Comparison of ENCODE assay signal across 11 cellular contexts in genomic region chr10:29926649-29927048, GRCh38.
A peak's percentile ranks its signal among the peaks of the same experiment; 100 is the strongest.
DNase-seq lines count a peak whose midpoint lies in the region; ATAC-seq, FAIRE-seq and TF ChIP-seq lines count a peak whose summit lies in the region.
"Had no signal": no experiment of that assay in that cellular context is flagged by ENCODE, and none has a peak within 500 bp of the region (broad histone marks: within the 10 kb centered on the region; RNA-seq: fewer than 3 reads in every experiment).

No MANE protein-coding gene starts in this region.

- peaks cover 22 to 27% of the 10 kb centered on the region in 2 donors for H3K9me3 Mint-ChIP-seq in activated naive CD4-positive, alpha-beta T cell treated with anti-CD3 and anti-CD28 coated beads, Interleukin-2, amount 50 U/mL, for 72 hours

- peak; percentile 20 for DNase-seq in AG04450 (ENCODE audit: low read depth, low spot score)
- DNase-seq in HFF-Myc (ENCODE audit: extremely low read depth, low read depth): peak; percentile 25
- DNase-seq in breast epithelium (ENCODE audit: low spot score in 2 of 2): peak in 1 of 2 donors; percentile 54
- no peak for DNase-seq in HepG2 (ENCODE audit: low spot score)
- DNase-seq in activated naive CD4-positive, alpha-beta T cell treated with anti-CD3 and anti-CD28 coated beads, Interleukin-2, amount 50 U/mL, for 72 hours (ENCODE audit: low spot score in 2 of 2): no peak
- DNase-seq in activated CD4-positive, CD25-positive, alpha-beta regulatory T cell (lab: John Stamatoyannopoulos, UW): no peak
- DNase-seq: effector memory CD4-positive, alpha-beta T cell; stimulated activated naive B cell treated with anti-CD40 and anti-IgM and Interleukin-4, amounts not matched to agents 10 μg/mL and 1 μg/mL and 100 μg/mL, for 72 hours had no signal

- H3K27me3 ChIP-seq in AG04450 (ENCODE audit: control insufficient read depth, insufficient read depth, low read length) (no peaks in the 10 kb centered on the region), breast epithelium (no peaks in the 10 kb centered on the region), HepG2 (ENCODE audit: control insufficient read depth in 1 of 2, insufficient read depth in 2 of 2, low read length in 2 of 2) (peaks cover 0 to 5% of the 10 kb centered on the region in 2 experiments; a peak in 4 of 5 replicates)

- H3K79me2 ChIP-seq in HepG2 (ENCODE audit: insufficient read depth, low read length): no peaks in the 10 kb centered on the region

- no peaks in the 10 kb centered on the region for H3K4me1 ChIP-seq in breast epithelium
- no peaks in the 10 kb centered on the region for H3K4me1 ChIP-seq in HepG2 (ENCODE audit: insufficient read depth, low read length)

- ATAC-seq in HepG2 (peak; percentile 63), GM21737 (IDR thresholded peaks at IDR 0.05; ENCODE audit: unreplicated experiment) (no peak), GM18502 (IDR thresholded peaks at IDR 0.05; ENCODE audit: poor library complexity, unreplicated experiment) (no peak)
- no peak for ATAC-seq in activated naive CD4-positive, alpha-beta T cell treated with anti-CD3 and anti-CD28 coated beads, Interleukin-2, amount 50 U/mL, for 72 hours
- ATAC-seq: Panc1; stimulated activated naive B cell treated with anti-CD40 and anti-IgM and Interleukin-4, amounts not matched to agents 10 μg/mL and 1 μg/mL and 100 μg/mL, for 72 hours had no signal

- 17% methylated on average over 6 of the region's 6 CpGs for WGBS in HepG2 (ENCODE audit: low lambda C conversion rate)

- no TSS peak for BruUV-seq in HepG2 (replicated peaks; lab: Mats Ljungman, UMichigan)

- H4K20me1 ChIP-seq in HepG2 (ENCODE audit: insufficient read depth, low read length): no peaks in the 10 kb centered on the region

- H3K4me3 ChIP-seq in AG04450 (ENCODE audit: low read depth, low read length) (no peak overlapping the region), HFF-Myc (replicated peaks; ENCODE audit: low read depth, low read length) (no peak overlapping the region), breast epithelium (no peak overlapping the region), HepG2 (replicated peaks in 1 of 3; ENCODE audit: insufficient read depth in 1 of 3, low read depth in 2 of 3, low read length in 3 of 3) (no peak overlapping the region)

- TF ChIP-seq POLR2A in breast epithelium (IDR thresholded peaks at IDR 0.05): no peak
- TF ChIP-seq POLR2A in HepG2 (IDR thresholded peaks at IDR 0.05; ENCODE audit: insufficient read depth in 1 of 2, low read depth in 2 of 2, low read length in 2 of 2): no peak

- intact Hi-C loops in breast epithelium (cut with DNase I; ENCODE audit: low total_unique reads): no loop called here
- intact Hi-C loops in HepG2 (cut with micrococcal nuclease; ENCODE audit: unreplicated experiment): no loop called here

- FAIRE-seq in HepG2 (lab: Jason Lieb, UNC): no peak

- in situ Hi-C loops in HepG2 (cut with HindIII; ENCODE audit: extremely low pct_ligation_motif_present, low pct_unique_long_range_greater_than_20kb): no loop called here

- POLR2A ChIA-PET in AG04450 (lab: Yijun Ruan, JAX): no interaction called here
- POLR2A ChIA-PET in HepG2 (lab: Yijun Ruan, JAX): no interaction called here

- TF ChIP-seq CTCF in AG04450 (IDR thresholded peaks at IDR 0.05; ENCODE audit: low read depth, low read length): peak; percentile 83
- TF ChIP-seq CTCF in HFF-Myc (IDR thresholded peaks at IDR 0.05; ENCODE audit: low read depth, low read length, missing control alignments): peak; percentile 73
- peak in 2 of 3 donors; percentile 32 to 69 for TF ChIP-seq CTCF in breast epithelium (IDR thresholded peaks at IDR 0.05)
- TF ChIP-seq CTCF in HepG2 (CRISPR knock-in tag; IDR thresholded peaks at IDR 0.05): peak; percentile 27

- H3K36me3 Mint-ChIP-seq in activated naive CD4-positive, alpha-beta T cell treated with anti-CD3 and anti-CD28 coated beads, Interleukin-2, amount 50 U/mL, for 72 hours: peaks cover 23 to 26% of the 10 kb centered on the region in 2 donors

- no peak for TF ChIP-seq RAD21 in HepG2 (CRISPR knock-in tag; IDR thresholded peaks at IDR 0.05)

- CTCF ChIA-PET in AG04450 (lab: Charles Lee): interaction anchor here (1.2 kb wide), 1 partner anchor 61 kb away, joined by 3 read pairs; no protein-coding TSS in a partner anchor
- CTCF ChIA-PET in HepG2 (lab: Yijun Ruan, JAX; ENCODE audit: low intra/inter-chr PET ratio, low total read pairs): no interaction called here

- H3K4me2 ChIP-seq in HepG2 (ENCODE audit: low read depth, low read length): no peak overlapping the region

- no peak overlapping the region for H3K9ac ChIP-seq in HepG2 (ENCODE audit: insufficient read depth, low read depth, low read length)

- H2AFZ ChIP-seq in HepG2 (ENCODE audit: low read length): no peak overlapping the region

- H3K27ac ChIP-seq in AG04450 (ENCODE audit: low read depth, low read length) (no peak overlapping the region), breast epithelium (no peak overlapping the region), HepG2 (ENCODE audit: extremely low read length, insufficient read depth, low read length) (no peak overlapping the region)

- H3K27ac Mint-ChIP-seq in activated naive CD4-positive, alpha-beta T cell treated with anti-CD3 and anti-CD28 coated beads, Interleukin-2, amount 50 U/mL, for 72 hours: no peak overlapping the region
- H3K27ac Mint-ChIP-seq: stimulated activated naive B cell treated with anti-CD40 and anti-IgM and Interleukin-4, amounts not matched to agents 10 μg/mL and 1 μg/mL and 100 μg/mL, for 72 hours had no signal

- H3K9me3 ChIP-seq in AG04450 (ENCODE audit: control insufficient read depth, insufficient read depth, low read length): 0 out of 2 replicates have a peak, but pooled peaks cover 3% of the 10 kb centered on the region
- no peaks in the 10 kb centered on the region for H3K9me3 ChIP-seq in breast epithelium
- no peaks in the 10 kb centered on the region for H3K9me3 ChIP-seq in HepG2 (ENCODE audit: low read length)

- H3K36me3 ChIP-seq in breast epithelium: no peaks in the 10 kb centered on the region
- no peaks in the 10 kb centered on the region for H3K36me3 ChIP-seq in HepG2 (replicated peaks in 1 of 2; ENCODE audit: control insufficient read depth in 1 of 2, insufficient read depth in 2 of 2, low read length in 2 of 2)

- TF ChIP-seq EP300 in HepG2 (IDR thresholded peaks at IDR 0.05; ENCODE audit: low read depth in 2 of 2, low read length in 2 of 2) (no peak), HepG2 (CRISPR knock-in tag; IDR thresholded peaks at IDR 0.05; ENCODE audit: borderline replicate concordance) (no peak)

TF ChIP-seq in HepG2, 621 proteins besides CTCF, POLR2A, EP300 and RAD21 (continues in another document):
- TF ChIP-seq ZNF766 (CRISPR knock-in tag; IDR thresholded peaks at IDR 0.05; ENCODE audit: borderline replicate concordance): no peak
- no peak for TF ChIP-seq YY1 (IDR thresholded peaks at IDR 0.05; ENCODE audit: insufficient read depth, insufficient replicate concordance, low read depth, low read length)
- TF ChIP-seq SKIL (CRISPR knock-in tag; IDR thresholded peaks at IDR 0.05; ENCODE audit: borderline replicate concordance): no peak
- no peak for TF ChIP-seq ZNF564 (CRISPR knock-in tag; IDR thresholded peaks at IDR 0.05)
- TF ChIP-seq, protein P1, sequence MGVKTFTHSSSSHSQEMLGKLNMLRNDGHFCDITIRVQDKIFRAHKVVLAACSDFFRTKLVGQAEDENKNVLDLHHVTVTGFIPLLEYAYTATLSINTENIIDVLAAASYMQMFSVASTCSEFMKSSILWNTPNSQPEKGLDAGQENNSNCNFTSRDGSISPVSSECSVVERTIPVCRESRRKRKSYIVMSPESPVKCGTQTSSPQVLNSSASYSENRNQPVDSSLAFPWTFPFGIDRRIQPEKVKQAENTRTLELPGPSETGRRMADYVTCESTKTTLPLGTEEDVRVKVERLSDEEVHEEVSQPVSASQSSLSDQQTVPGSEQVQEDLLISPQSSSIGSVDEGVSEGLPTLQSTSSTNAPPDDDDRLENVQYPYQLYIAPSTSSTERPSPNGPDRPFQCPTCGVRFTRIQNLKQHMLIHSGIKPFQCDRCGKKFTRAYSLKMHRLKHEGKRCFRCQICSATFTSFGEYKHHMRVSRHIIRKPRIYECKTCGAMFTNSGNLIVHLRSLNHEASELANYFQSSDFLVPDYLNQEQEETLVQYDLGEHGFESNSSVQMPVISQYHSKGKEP (CRISPR knock-in tag; IDR thresholded peaks at IDR 0.05): no peak
- TF ChIP-seq SMC3 (IDR thresholded peaks at IDR 0.05; ENCODE audit: low read length): no peak
- TF ChIP-seq TCF12 (IDR thresholded peaks at IDR 0.05): no peak
- no peak for TF ChIP-seq TCF12 (CRISPR knock-in tag; IDR thresholded peaks at IDR 0.05)

Comparison
In these comparisons a context has a peak if more than half of its experiments do, and no peak if none do; other contexts are left out.
1. DNase-seq: peak in AG04450 (single experiment) and HFF-Myc (single experiment); none in HepG2 (single experiment), activated naive CD4-positive, alpha-beta T cell treated with anti-CD3 and anti-CD28 coated beads, Interleukin-2, amount 50 U/mL, for 72 hours (0 of 2) and activated CD4-positive, CD25-positive, alpha-beta regulatory T cell (0 of 4).
2. CTCF ChIP-seq: peak in every context shown above with its lines; median percentile 83 in AG04450; 73 in HFF-Myc; 50 in breast epithelium; 27 in HepG2.